1 cellular context compared by ENCODE assay signal in the genomic region with DNA sequence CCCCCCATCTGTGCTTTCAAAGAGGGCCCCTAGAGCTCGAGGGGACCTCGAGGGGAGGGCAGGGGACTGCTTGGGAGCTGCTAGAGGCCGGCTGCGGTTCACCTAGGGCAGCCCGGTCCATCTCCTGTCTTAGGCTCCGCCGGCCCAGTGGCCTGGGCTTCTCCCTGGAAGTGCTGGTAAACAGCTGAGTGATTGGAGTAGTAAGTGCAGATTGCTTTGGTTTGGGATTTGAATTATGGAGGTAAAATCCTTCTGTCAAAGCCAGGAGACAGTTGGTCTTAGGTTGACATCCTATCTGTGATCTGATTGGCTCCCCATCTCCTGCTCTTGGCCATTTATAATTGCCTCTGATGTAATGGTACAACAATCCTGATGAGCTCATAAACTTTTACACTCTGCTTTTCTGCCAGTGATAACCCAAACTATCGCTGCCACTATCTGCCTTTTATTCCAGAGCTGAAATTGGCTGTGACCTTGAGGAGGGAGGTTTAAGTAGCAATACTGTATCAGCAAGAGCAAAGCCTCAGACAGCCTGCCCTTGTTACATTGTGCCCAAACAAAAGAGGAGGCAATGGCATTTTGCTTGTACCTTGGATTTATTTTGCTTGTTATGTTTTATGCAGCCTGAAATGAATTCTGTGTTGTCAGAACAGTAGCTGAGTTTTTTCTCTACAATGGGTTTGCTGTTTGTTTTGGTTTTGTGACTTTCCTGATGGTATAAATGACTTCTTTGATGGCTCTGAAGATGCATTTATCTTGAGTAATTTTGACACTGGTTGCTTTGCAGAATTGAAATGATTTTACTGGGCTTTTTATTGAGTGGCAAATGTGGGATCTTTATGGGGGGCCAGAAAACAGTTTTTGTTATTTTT.
A peak's percentile ranks its signal among the peaks of the same experiment; 100 is the strongest.
TF ChIP-seq lines count a peak whose summit lies in the region.

No MANE protein-coding gene starts in this region.

TF ChIP-seq in HepG2, 621 proteins besides CTCF, POLR2A, EP300 and RAD21 (continued from another document and continues in another):
- TF ChIP-seq, protein P1, sequence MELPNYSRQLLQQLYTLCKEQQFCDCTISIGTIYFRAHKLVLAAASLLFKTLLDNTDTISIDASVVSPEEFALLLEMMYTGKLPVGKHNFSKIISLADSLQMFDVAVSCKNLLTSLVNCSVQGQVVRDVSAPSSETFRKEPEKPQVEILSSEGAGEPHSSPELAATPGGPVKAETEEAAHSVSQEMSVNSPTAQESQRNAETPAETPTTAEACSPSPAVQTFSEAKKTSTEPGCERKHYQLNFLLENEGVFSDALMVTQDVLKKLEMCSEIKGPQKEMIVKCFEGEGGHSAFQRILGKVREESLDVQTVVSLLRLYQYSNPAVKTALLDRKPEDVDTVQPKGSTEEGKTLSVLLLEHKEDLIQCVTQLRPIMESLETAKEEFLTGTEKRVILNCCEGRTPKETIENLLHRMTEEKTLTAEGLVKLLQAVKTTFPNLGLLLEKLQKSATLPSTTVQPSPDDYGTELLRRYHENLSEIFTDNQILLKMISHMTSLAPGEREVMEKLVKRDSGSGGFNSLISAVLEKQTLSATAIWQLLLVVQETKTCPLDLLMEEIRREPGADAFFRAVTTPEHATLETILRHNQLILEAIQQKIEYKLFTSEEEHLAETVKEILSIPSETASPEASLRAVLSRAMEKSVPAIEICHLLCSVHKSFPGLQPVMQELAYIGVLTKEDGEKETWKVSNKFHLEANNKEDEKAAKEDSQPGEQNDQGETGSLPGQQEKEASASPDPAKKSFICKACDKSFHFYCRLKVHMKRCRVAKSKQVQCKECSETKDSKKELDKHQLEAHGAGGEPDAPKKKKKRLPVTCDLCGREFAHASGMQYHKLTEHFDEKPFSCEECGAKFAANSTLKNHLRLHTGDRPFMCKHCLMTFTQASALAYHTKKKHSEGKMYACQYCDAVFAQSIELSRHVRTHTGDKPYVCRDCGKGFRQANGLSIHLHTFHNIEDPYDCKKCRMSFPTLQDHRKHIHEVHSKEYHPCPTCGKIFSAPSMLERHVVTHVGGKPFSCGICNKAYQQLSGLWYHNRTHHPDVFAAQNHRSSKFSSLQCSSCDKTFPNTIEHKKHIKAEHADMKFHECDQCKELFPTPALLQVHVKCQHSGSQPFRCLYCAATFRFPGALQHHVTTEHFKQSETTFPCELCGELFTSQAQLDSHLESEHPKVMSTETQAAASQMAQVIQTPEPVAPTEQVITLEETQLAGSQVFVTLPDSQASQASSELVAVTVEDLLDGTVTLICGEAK (IDR thresholded peaks at IDR 0.05): no peak
- TF ChIP-seq, protein P1 (CRISPR knock-in tag; IDR thresholded peaks at IDR 0.05): no peak
- no peak for TF ChIP-seq ZNF138 (CRISPR knock-in tag; IDR thresholded peaks at IDR 0.05; ENCODE audit: low read depth)
- TF ChIP-seq, protein P2, sequence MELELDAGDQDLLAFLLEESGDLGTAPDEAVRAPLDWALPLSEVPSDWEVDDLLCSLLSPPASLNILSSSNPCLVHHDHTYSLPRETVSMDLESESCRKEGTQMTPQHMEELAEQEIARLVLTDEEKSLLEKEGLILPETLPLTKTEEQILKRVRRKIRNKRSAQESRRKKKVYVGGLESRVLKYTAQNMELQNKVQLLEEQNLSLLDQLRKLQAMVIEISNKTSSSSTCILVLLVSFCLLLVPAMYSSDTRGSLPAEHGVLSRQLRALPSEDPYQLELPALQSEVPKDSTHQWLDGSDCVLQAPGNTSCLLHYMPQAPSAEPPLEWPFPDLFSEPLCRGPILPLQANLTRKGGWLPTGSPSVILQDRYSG (CRISPR knock-in tag; IDR thresholded peaks at IDR 0.05): 0 out of 2 replicates have a peak, but pooled peaks have one; percentile 30
- no peak for TF ChIP-seq SIX1 (CRISPR knock-in tag; IDR thresholded peaks at IDR 0.05; ENCODE audit: borderline replicate concordance)
- 0 out of 2 replicates have a peak, but pooled peaks have one; percentile 23 for TF ChIP-seq GATAD2A (CRISPR knock-in tag; IDR thresholded peaks at IDR 0.05)
- TF ChIP-seq PHF8 (CRISPR knock-in tag; IDR thresholded peaks at IDR 0.05): no peak; the same call in 1 of the 2 replicates
- TF ChIP-seq, protein P3, sequence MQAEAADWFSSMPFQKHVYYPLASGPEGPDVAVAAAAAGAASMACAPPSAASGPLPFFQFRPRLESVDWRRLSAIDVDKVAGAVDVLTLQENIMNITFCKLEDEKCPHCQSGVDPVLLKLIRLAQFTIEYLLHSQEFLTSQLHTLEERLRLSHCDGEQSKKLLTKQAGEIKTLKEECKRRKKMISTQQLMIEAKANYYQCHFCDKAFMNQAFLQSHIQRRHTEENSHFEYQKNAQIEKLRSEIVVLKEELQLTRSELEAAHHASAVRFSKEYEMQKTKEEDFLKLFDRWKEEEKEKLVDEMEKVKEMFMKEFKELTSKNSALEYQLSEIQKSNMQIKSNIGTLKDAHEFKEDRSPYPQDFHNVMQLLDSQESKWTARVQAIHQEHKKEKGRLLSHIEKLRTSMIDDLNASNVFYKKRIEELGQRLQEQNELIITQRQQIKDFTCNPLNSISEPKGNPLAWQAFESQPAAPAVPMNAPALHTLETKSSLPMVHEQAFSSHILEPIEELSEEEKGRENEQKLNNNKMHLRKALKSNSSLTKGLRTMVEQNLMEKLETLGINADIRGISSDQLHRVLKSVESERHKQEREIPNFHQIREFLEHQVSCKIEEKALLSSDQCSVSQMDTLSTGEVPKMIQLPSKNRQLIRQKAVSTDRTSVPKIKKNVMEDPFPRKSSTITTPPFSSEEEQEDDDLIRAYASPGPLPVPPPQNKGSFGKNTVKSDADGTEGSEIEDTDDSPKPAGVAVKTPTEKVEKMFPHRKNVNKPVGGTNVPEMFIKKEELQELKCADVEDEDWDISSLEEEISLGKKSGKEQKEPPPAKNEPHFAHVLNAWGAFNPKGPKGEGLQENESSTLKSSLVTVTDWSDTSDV (CRISPR knock-in tag; IDR thresholded peaks at IDR 0.05): no peak
- TF ChIP-seq, protein P4, sequence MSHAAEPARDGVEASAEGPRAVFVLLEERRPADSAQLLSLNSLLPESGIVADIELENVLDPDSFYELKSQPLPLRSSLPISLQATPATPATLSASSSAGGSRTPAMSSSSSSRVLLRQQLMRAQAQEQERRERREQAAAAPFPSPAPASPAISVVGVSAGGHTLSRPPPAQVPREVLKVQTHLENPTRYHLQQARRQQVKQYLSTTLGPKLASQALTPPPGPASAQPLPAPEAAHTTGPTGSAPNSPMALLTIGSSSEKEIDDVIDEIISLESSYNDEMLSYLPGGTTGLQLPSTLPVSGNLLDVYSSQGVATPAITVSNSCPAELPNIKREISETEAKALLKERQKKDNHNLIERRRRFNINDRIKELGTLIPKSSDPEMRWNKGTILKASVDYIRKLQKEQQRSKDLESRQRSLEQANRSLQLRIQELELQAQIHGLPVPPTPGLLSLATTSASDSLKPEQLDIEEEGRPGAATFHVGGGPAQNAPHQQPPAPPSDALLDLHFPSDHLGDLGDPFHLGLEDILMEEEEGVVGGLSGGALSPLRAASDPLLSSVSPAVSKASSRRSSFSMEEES (CRISPR knock-in tag; IDR thresholded peaks at IDR 0.05): no peak
- TF ChIP-seq HDAC1 (CRISPR knock-in tag; IDR thresholded peaks at IDR 0.05): peak; percentile 92
- TF ChIP-seq FOXK2 (IDR thresholded peaks at IDR 0.05): peak; percentile 70
- no peak for TF ChIP-seq SRSF1 (optimal IDR thresholded peaks at IDR 0.05; ENCODE audit: low read depth, low read length)
- TF ChIP-seq, protein P5, sequence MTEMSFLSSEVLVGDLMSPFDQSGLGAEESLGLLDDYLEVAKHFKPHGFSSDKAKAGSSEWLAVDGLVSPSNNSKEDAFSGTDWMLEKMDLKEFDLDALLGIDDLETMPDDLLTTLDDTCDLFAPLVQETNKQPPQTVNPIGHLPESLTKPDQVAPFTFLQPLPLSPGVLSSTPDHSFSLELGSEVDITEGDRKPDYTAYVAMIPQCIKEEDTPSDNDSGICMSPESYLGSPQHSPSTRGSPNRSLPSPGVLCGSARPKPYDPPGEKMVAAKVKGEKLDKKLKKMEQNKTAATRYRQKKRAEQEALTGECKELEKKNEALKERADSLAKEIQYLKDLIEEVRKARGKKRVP (CRISPR knock-in tag; IDR thresholded peaks at IDR 0.05): peak in 1 of 2 experiments; percentile 47; a peak in 1 of 4 replicates
- no peak for TF ChIP-seq ZNF570 (CRISPR knock-in tag; IDR thresholded peaks at IDR 0.05; ENCODE audit: borderline replicate concordance)
- TF ChIP-seq PAX8 (CRISPR knock-in tag; IDR thresholded peaks at IDR 0.05; ENCODE audit: borderline replicate concordance): no peak
- TF ChIP-seq, protein P6, sequence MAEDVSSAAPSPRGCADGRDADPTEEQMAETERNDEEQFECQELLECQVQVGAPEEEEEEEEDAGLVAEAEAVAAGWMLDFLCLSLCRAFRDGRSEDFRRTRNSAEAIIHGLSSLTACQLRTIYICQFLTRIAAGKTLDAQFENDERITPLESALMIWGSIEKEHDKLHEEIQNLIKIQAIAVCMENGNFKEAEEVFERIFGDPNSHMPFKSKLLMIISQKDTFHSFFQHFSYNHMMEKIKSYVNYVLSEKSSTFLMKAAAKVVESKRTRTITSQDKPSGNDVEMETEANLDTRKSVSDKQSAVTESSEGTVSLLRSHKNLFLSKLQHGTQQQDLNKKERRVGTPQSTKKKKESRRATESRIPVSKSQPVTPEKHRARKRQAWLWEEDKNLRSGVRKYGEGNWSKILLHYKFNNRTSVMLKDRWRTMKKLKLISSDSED (CRISPR knock-in tag; IDR thresholded peaks at IDR 0.05): no peak
- TF ChIP-seq ZNF530 (CRISPR knock-in tag; IDR thresholded peaks at IDR 0.05; ENCODE audit: low read depth): no peak
- 0 out of 2 replicates have a peak, but pooled peaks have one; percentile 21 for TF ChIP-seq ESRRA (CRISPR knock-in tag; IDR thresholded peaks at IDR 0.05; ENCODE audit: low read depth)
- peak; percentile 71; the same call in 1 of the 2 replicates for TF ChIP-seq POLR2AphosphoS2 (IDR thresholded peaks at IDR 0.05; ENCODE audit: low read depth, low read length)
- peak; percentile 36; the same call in 1 of the 2 replicates for TF ChIP-seq REPIN1 (CRISPR knock-in tag; IDR thresholded peaks at IDR 0.05; ENCODE audit: borderline replicate concordance, low read depth)
- no peak for TF ChIP-seq RARG (CRISPR knock-in tag; IDR thresholded peaks at IDR 0.05; ENCODE audit: low read depth)
- no peak for TF ChIP-seq ZIK1 (CRISPR knock-in tag; IDR thresholded peaks at IDR 0.05; ENCODE audit: borderline replicate concordance, low read depth)
- TF ChIP-seq MTA3 (CRISPR knock-in tag; IDR thresholded peaks at IDR 0.05): no peak
- TF ChIP-seq KLF16 (CRISPR knock-in tag; IDR thresholded peaks at IDR 0.05): peak in 1 of 2 experiments; percentile 59; a peak in 1 of 4 replicates
- peak; percentile 62 for TF ChIP-seq JUND (CRISPR knock-in tag; IDR thresholded peaks at IDR 0.05)
- no peak for TF ChIP-seq AGO1 (IDR thresholded peaks at IDR 0.05; ENCODE audit: low read depth, low read length, poor library complexity, severe bottlenecking)
- TF ChIP-seq SNRNP70 (IDR thresholded peaks at IDR 0.05; ENCODE audit: low read depth, low read length): no peak
- peak; percentile 43; the same call in 1 of the 2 replicates for TF ChIP-seq KDM5B (CRISPR knock-in tag; IDR thresholded peaks at IDR 0.05; ENCODE audit: borderline replicate concordance)
- TF ChIP-seq, protein P7, sequence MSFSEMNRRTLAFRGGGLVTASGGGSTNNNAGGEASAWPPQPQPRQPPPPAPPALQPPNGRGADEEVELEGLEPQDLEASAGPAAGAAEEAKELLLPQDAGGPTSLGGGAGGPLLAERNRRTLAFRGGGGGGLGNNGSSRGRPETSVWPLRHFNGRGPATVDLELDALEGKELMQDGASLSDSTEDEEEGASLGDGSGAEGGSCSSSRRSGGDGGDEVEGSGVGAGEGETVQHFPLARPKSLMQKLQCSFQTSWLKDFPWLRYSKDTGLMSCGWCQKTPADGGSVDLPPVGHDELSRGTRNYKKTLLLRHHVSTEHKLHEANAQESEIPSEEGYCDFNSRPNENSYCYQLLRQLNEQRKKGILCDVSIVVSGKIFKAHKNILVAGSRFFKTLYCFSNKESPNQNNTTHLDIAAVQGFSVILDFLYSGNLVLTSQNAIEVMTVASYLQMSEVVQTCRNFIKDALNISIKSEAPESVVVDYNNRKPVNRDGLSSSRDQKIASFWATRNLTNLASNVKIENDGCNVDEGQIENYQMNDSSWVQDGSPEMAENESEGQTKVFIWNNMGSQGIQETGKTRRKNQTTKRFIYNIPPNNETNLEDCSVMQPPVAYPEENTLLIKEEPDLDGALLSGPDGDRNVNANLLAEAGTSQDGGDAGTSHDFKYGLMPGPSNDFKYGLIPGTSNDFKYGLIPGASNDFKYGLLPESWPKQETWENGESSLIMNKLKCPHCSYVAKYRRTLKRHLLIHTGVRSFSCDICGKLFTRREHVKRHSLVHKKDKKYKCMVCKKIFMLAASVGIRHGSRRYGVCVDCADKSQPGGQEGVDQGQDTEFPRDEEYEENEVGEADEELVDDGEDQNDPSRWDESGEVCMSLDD (CRISPR knock-in tag; IDR thresholded peaks at IDR 0.05; ENCODE audit: borderline replicate concordance): no peak
- no peak for TF ChIP-seq SRSF4 (IDR thresholded peaks at IDR 0.05; ENCODE audit: low read depth, low read length, poor library complexity, severe bottlenecking)
- TF ChIP-seq, protein P8, sequence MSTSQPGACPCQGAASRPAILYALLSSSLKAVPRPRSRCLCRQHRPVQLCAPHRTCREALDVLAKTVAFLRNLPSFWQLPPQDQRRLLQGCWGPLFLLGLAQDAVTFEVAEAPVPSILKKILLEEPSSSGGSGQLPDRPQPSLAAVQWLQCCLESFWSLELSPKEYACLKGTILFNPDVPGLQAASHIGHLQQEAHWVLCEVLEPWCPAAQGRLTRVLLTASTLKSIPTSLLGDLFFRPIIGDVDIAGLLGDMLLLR (CRISPR knock-in tag; IDR thresholded peaks at IDR 0.05): 0 out of 2 replicates have a peak, but pooled peaks have one; percentile 50
- TF ChIP-seq SMAD1 (CRISPR knock-in tag; IDR thresholded peaks at IDR 0.05; ENCODE audit: borderline replicate concordance, low read depth): no peak
- no peak for TF ChIP-seq HHEX (CRISPR knock-in tag; IDR thresholded peaks at IDR 0.05)
- TF ChIP-seq ZFP82 (CRISPR knock-in tag; IDR thresholded peaks at IDR 0.05; ENCODE audit: borderline replicate concordance): no peak
